ENCODE assay signal across 1 cellular context in the genomic region with DNA sequence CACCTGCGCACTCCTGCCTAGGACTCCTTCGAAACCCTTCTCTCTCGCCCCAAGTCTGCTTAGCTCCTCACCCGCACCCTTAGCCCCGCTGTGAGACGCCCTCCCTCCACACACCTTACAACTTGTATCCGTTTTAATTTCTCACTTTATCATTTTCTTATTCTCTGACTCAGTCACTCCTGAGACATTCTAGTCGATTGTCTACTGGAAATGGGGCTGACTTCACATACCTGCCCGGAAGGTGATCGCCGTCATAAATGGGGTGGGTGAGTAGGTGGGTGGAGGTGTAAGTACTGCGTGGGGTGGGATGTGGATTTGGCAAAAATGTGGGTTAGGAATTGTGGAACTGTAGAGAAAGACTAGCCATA.
TF ChIP-seq lines count a peak whose summit lies in the region.

No MANE protein-coding gene starts in this region.

TF ChIP-seq in SK-N-SH, 30 proteins besides CTCF, POLR2A, EP300 and RAD21 (continued from another document):
- TF ChIP-seq, protein P1, sequence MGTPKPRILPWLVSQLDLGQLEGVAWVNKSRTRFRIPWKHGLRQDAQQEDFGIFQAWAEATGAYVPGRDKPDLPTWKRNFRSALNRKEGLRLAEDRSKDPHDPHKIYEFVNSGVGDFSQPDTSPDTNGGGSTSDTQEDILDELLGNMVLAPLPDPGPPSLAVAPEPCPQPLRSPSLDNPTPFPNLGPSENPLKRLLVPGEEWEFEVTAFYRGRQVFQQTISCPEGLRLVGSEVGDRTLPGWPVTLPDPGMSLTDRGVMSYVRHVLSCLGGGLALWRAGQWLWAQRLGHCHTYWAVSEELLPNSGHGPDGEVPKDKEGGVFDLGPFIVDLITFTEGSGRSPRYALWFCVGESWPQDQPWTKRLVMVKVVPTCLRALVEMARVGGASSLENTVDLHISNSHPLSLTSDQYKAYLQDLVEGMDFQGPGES (IDR thresholded peaks at IDR 0.05; ENCODE audit: low read depth, low read length) = no peak
- TF ChIP-seq, protein P2, sequence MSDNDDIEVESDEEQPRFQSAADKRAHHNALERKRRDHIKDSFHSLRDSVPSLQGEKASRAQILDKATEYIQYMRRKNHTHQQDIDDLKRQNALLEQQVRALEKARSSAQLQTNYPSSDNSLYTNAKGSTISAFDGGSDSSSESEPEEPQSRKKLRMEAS (IDR thresholded peaks at IDR 0.05; ENCODE audit: low read depth) = no peak
- TF ChIP-seq TAF1 (IDR thresholded peaks at IDR 0.05; ENCODE audit: borderline replicate concordance, low read depth, low read length) = no peak
- TF ChIP-seq SIN3A (IDR thresholded peaks at IDR 0.05; ENCODE audit: borderline replicate concordance, low read depth, low read length) = no peak
